26 cellular contexts compared by ENCODE assay signal in the genomic region with DNA sequence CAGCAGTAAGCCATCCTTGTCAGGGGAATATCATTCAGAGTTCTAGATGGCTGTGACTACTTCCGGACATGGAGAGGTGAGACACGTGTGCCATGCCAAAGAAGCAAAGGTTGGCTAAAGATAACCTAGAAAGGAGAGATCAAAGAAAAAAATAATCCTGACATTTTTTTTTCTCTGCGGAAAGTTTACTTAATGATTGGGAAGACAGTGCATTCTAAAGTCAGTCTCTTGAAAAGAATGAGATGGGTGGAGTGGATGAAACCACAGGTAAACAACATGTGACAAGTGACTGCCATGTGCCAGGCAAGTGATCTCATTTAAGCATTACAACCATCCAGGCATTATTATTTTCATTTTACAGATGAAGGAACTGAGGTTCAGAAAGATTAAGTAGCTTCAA.
"Had no signal": no experiment of that assay in that cellular context is flagged by ENCODE, and none has a peak within 500 bp of the region (broad histone marks: within the 10 kb centered on the region; RNA-seq: fewer than 3 reads in every experiment).

No MANE protein-coding gene starts in this region.

- H3K27ac Mint-ChIP-seq: memory B cell; natural killer cell; stimulated activated naive B cell treated with anti-CD40 and anti-IgM and Interleukin-4, amounts not matched to agents 10 μg/mL and 1 μg/mL and 100 μg/mL, for 72 hours; stimulated activated naive CD8-positive, alpha-beta T cell treated with anti-CD3 and anti-CD28 coated beads, Interleukin-15, Interleukin-2, amounts not matched to agents 100 ng/mL and 50 ng/mL, for 24 hours had no signal

- H3K9me3 ChIP-seq: gastrocnemius medialis, ovary, psoas muscle, suprapubic skin, transverse colon, upper lobe of right lung, uterus had no signal

- ATAC-seq: gastrocnemius medialis; heart left ventricle; left lobe of liver; natural killer cell; psoas muscle; right cardiac atrium; stimulated activated naive B cell treated with anti-CD40 and anti-IgM and Interleukin-4, amounts not matched to agents 10 μg/mL and 1 μg/mL and 100 μg/mL, for 72 hours; upper lobe of right lung had no signal

- DNase-seq: dorsolateral prefrontal cortex; effector CD4-positive, alpha-beta T cell; foreskin fibroblast; gastrocnemius medialis; heart left ventricle; hypothalamus; natural killer cell; occipital lobe; ovary; posterior cingulate gyrus; psoas muscle; right cardiac atrium; spleen; stimulated activated CD4-positive, alpha-beta T cell treated with anti-CD3 and anti-CD28 coated beads, Interleukin-4, amount 100 ng/mL, for 4 hours; stimulated activated naive B cell treated with anti-CD40 and anti-IgM and Interleukin-4, amounts not matched to agents 10 μg/mL and 1 μg/mL and 100 μg/mL, for 72 hours; transverse colon; upper lobe of right lung; uterus had no signal

- H3K27me3 ChIP-seq: dorsolateral prefrontal cortex, gastrocnemius medialis, ovary, spleen, suprapubic skin, transverse colon, upper lobe of right lung, uterus had no signal

- H3K4me1 ChIP-seq: gastrocnemius medialis, heart left ventricle, psoas muscle, spleen, suprapubic skin, transverse colon, upper lobe of right lung, uterus had no signal

- H3K4me3 Mint-ChIP-seq: memory B cell; natural killer cell; stimulated activated naive B cell treated with anti-CD40 and anti-IgM and Interleukin-4, amounts not matched to agents 10 μg/mL and 1 μg/mL and 100 μg/mL, for 72 hours; stimulated activated naive CD8-positive, alpha-beta T cell treated with anti-CD3 and anti-CD28 coated beads, Interleukin-15, Interleukin-2, amounts not matched to agents 100 ng/mL and 50 ng/mL, for 24 hours had no signal

- H3K36me3 Mint-ChIP-seq: memory B cell; natural killer cell; stimulated activated naive B cell treated with anti-CD40 and anti-IgM and Interleukin-4, amounts not matched to agents 10 μg/mL and 1 μg/mL and 100 μg/mL, for 72 hours had no signal

- FAIRE-seq: colon, keratinocyte had no signal

- H3K36me3 ChIP-seq: gastrocnemius medialis, heart left ventricle, ovary, spleen, suprapubic skin, transverse colon, upper lobe of right lung, uterus had no signal

- H3K27me3 Mint-ChIP-seq: stimulated activated naive B cell treated with anti-CD40 and anti-IgM and Interleukin-4, amounts not matched to agents 10 μg/mL and 1 μg/mL and 100 μg/mL, for 72 hours; stimulated activated naive CD8-positive, alpha-beta T cell treated with anti-CD3 and anti-CD28 coated beads, Interleukin-15, Interleukin-2, amounts not matched to agents 100 ng/mL and 50 ng/mL, for 24 hours had no signal

- H3K4me3 ChIP-seq: dorsolateral prefrontal cortex, gastrocnemius medialis, heart left ventricle, lung, ovary, psoas muscle, skin epidermis, spleen, suprapubic skin, transverse colon, upper lobe of right lung, uterus had no signal

- H3K4me1 Mint-ChIP-seq: memory B cell; natural killer cell; stimulated activated naive B cell treated with anti-CD40 and anti-IgM and Interleukin-4, amounts not matched to agents 10 μg/mL and 1 μg/mL and 100 μg/mL, for 72 hours had no signal
